Comparison of ENCODE assay signal across 8 cellular contexts in the genomic region with DNA sequence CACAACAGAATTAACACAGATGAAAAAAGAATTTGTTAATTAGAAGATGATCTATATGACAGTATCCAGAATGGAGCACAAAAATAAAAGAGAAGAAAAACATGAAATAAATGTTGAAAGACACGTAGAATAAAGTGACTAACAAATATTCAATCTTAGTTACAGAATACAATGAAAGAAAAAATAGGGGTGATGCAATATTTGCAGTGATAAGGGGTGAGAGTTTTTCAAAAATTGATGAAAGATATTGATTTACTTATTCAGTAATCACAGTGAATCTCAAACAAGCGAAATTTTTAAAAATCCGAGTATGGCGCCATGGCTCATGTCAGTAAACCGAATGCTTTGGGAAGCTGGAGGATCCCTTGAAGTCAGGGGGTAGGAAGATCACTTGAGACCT. TPM values are rescaled to one million over a fixed set of nuclear protein-coding genes. Genes with fewer than 3 reads are reported as not detected.
"Had no signal": no experiment of that assay in that cellular context is flagged by ENCODE, and none has a peak within 500 bp of the region (broad histone marks: within the 10 kb centered on the region; RNA-seq: fewer than 3 reads in every experiment).

No MANE protein-coding gene starts in this region.

- FAIRE-seq: G401.6, GM12891, GM12892, GM18507, GM19239 had no signal

- H3K4me3 ChIP-seq: GM12878 had no signal

- ATAC-seq: GM12878 had no signal

- DNase-seq: GDM1, GF-D8 had no signal

RNA-seq across cellular contexts. Expression of a gene that starts 39.9 kb away (rescaled TPM):
- total RNA-seq: GM12878 had no signal
- polyA plus RNA-seq: GM12878 had no signal
